Comparison of ENCODE assay signal across 28 cellular contexts in the genomic region with DNA sequence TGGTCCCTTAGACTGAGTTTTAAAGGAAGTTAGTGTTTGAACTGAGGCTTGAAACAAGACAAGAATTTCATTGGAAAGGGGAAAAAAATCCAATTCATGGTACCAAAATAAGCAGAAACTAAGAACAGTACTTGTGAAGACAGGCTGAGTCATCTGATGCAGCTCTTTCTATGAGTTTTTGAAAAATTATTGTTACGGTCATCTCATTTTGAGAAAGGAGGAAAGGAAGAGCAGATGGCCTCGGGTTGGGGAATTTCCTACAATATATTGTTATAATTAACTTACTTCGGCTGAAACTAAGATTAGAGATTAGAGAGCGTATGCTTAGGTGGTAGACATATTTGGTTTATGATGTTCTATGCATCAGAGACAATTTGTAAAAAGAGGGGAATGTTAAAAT.
DNase-seq lines count a peak whose midpoint lies in the region; ATAC-seq, FAIRE-seq and TF ChIP-seq lines count a peak whose summit lies in the region.
"Had no signal": no experiment of that assay in that cellular context is flagged by ENCODE, and none has a peak within 500 bp of the region (broad histone marks: within the 10 kb centered on the region; RNA-seq: fewer than 3 reads in every experiment).

No MANE protein-coding gene starts in this region.

- no peaks in the 10 kb centered on the region for H3K9me3 ChIP-seq in astrocyte (ENCODE audit: insufficient read depth, low read depth, low read length)
- H3K9me3 ChIP-seq in tibial artery = no peaks in the 10 kb centered on the region
- H3K9me3 ChIP-seq: Caco-2, SJCRH30 had no signal

- no peaks in the 10 kb centered on the region for H3K36me3 ChIP-seq in astrocyte (ENCODE audit: insufficient read depth, low read length)
- H3K36me3 ChIP-seq in brain microvascular endothelial cell (replicated peaks) = no peaks in the 10 kb centered on the region
- no peaks in the 10 kb centered on the region for H3K36me3 ChIP-seq in tibial artery
- H3K36me3 ChIP-seq: SJCRH30 had no signal

- peaks cover 12% of the 10 kb centered on the region for H3K4me1 Mint-ChIP-seq in astrocyte (ENCODE audit: low read depth, unreplicated experiment)
- H3K4me1 Mint-ChIP-seq in activated T-cell treated with anti-CD3 and anti-CD28 coated beads, Interleukin-2, amount 50 U/mL, for 72 hours (ENCODE audit: low read depth) = no peaks in the 10 kb centered on the region

- H3K9ac ChIP-seq in astrocyte (ENCODE audit: low read length) = no peak overlapping the region

- H3K27ac ChIP-seq in astrocyte (ENCODE audit: low read depth, low read length) = no peak overlapping the region
- H3K27ac ChIP-seq in brain microvascular endothelial cell = no peak overlapping the region
- H3K27ac ChIP-seq in tibial artery = no peak overlapping the region
- H3K27ac ChIP-seq: C4-2B, HL-60, SJCRH30 had no signal

- H3K4me3 ChIP-seq in astrocyte (ENCODE audit: insufficient read depth, low read depth, low read length) (no peak overlapping the region), brain microvascular endothelial cell (ENCODE audit: low read depth, low read length) (no peak overlapping the region), tibial artery (no peak overlapping the region)
- H3K4me3 ChIP-seq: K562, SJCRH30 had no signal

- TF ChIP-seq CTCF in GM13977 (IDR thresholded peaks at IDR 0.05; ENCODE audit: extremely low read depth, insufficient read depth, missing control alignments) = no peak
- no peak for TF ChIP-seq CTCF in astrocyte (IDR thresholded peaks at IDR 0.05; ENCODE audit: insufficient read depth, low read depth, low read length)
- TF ChIP-seq CTCF in brain microvascular endothelial cell (IDR thresholded peaks at IDR 0.05; ENCODE audit: low read depth, low read length, missing control alignments) = no peak
- TF ChIP-seq CTCF in tibial artery (IDR thresholded peaks at IDR 0.05) = no peak

- H2AFZ ChIP-seq in astrocyte (ENCODE audit: low read depth, low read length) = peak overlapping the region; percentile 3

- peaks cover 3% of the 10 kb centered on the region for H3K9me3 Mint-ChIP-seq in astrocyte (ENCODE audit: unreplicated experiment)
- H3K9me3 Mint-ChIP-seq in activated T-cell treated with anti-CD3 and anti-CD28 coated beads, Interleukin-2, amount 50 U/mL, for 72 hours = peaks cover 2 to 5% of the 10 kb centered on the region in 2 donors
- H3K9me3 Mint-ChIP-seq: CD8-positive, alpha-beta T cell had no signal

- no peak overlapping the region for H3K4me3 Mint-ChIP-seq in astrocyte (ENCODE audit: unreplicated experiment)
- H3K4me3 Mint-ChIP-seq in activated T-cell treated with anti-CD3 and anti-CD28 coated beads, Interleukin-2, amount 50 U/mL, for 72 hours = no peak overlapping the region
- H3K4me3 Mint-ChIP-seq: CD8-positive, alpha-beta T cell; T-helper 2 cell treated with Interferon-gamma antibody and Interleukin-4, amounts not matched to agents 5 μg/mL and 100 μg/mL, for 36 hours had no signal

- no peaks in the 10 kb centered on the region for H3K79me2 ChIP-seq in astrocyte (ENCODE audit: insufficient read depth, low read length)

- ATAC-seq in HG02588 (IDR thresholded peaks at IDR 0.05; ENCODE audit: unreplicated experiment) = peak; percentile 55
- peak; percentile 61 for ATAC-seq in HG03097 (IDR thresholded peaks at IDR 0.05; ENCODE audit: low FRiP score, unreplicated experiment)
- no peak for ATAC-seq in activated T-cell treated with anti-CD3 and anti-CD28 coated beads, Interleukin-2, amount 50 U/mL, for 72 hours (replicated peaks in 1 of 2)
- ATAC-seq: CD8-positive, alpha-beta T cell; K562; PC-3 had no signal

- in situ Hi-C loops in GM13977 (cut with MboI; ENCODE audit: low pct_unique_long_range_greater_than_20kb, low sequenced_read_pairs, unreplicated experiment) = no loop called here
- in situ Hi-C loops in brain microvascular endothelial cell (cut with HindIII; ENCODE audit: low pct_ligation_motif_present, low sequenced_read_pairs) = no loop called here

- no peak overlapping the region for H3K4me2 ChIP-seq in astrocyte (ENCODE audit: low read length)

- H3K36me3 Mint-ChIP-seq in astrocyte (ENCODE audit: low read depth, unreplicated experiment) = no peaks in the 10 kb centered on the region
- no peaks in the 10 kb centered on the region for H3K36me3 Mint-ChIP-seq in activated T-cell treated with anti-CD3 and anti-CD28 coated beads, Interleukin-2, amount 50 U/mL, for 72 hours (ENCODE audit: insufficient read depth in 2 of 2)
- H3K36me3 Mint-ChIP-seq: CD8-positive, alpha-beta T cell had no signal

- H3K27me3 ChIP-seq in astrocyte (ENCODE audit: insufficient read depth, low read length) (no peaks in the 10 kb centered on the region), brain microvascular endothelial cell (replicated peaks) (no peaks in the 10 kb centered on the region), tibial artery (no peaks in the 10 kb centered on the region)
- H3K27me3 ChIP-seq: SJCRH30 had no signal

- no peaks in the 10 kb centered on the region for H3K27me3 Mint-ChIP-seq in astrocyte (ENCODE audit: low read depth, unreplicated experiment)
- H3K27me3 Mint-ChIP-seq in activated T-cell treated with anti-CD3 and anti-CD28 coated beads, Interleukin-2, amount 50 U/mL, for 72 hours (ENCODE audit: low read depth) = no peaks in the 10 kb centered on the region

- no peaks in the 10 kb centered on the region for H4K20me1 ChIP-seq in astrocyte (ENCODE audit: insufficient read depth, low read length)

- peak; percentile 8 for DNase-seq in GM13977 (ENCODE audit: low spot score)
- DNase-seq in astrocyte (ENCODE audit: low read depth) = no peak
- DNase-seq in brain microvascular endothelial cell = no peak
- no peak for DNase-seq in activated T-cell treated with anti-CD3 and anti-CD28 coated beads, Interleukin-2, amount 50 U/mL, for 72 hours
- no peak for DNase-seq in NCI-H1694 (lab: John Stamatoyannopoulos, UW)
- DNase-seq in tibial artery = no peak
- DNase-seq: Caco-2; CD8-positive, alpha-beta T cell; GDM1; HCEC 1CT; Kasumi-1; MV-4-11; NCI-H1105; NCI-H146; NCI-H2029 treated with DMSO at 0.1 percent for 48 hours; NCI-H2227 treated with DMSO at 0.1 percent for 48 hours; NCI-H526 treated with DMSO at 0.1 percent for 48 hours; SJCRH30; T-helper 1 cell had no signal

- no peak for FAIRE-seq in astrocyte (lab: Jason Lieb, UNC)
- FAIRE-seq: GM18507, H1, K562 had no signal

- H3K4me1 ChIP-seq in astrocyte (ENCODE audit: insufficient read depth, low read length) = peaks cover 14% of the 10 kb centered on the region
- H3K4me1 ChIP-seq in tibial artery = no peaks in the 10 kb centered on the region
- H3K4me1 ChIP-seq: Caco-2, SJCRH30 had no signal

- no peak overlapping the region for H3K27ac Mint-ChIP-seq in astrocyte (ENCODE audit: unreplicated experiment)
- H3K27ac Mint-ChIP-seq in activated T-cell treated with anti-CD3 and anti-CD28 coated beads, Interleukin-2, amount 50 U/mL, for 72 hours = no peak overlapping the region
- H3K27ac Mint-ChIP-seq: CD8-positive, alpha-beta T cell; T-helper 2 cell treated with Interferon-gamma antibody and Interleukin-4, amounts not matched to agents 5 μg/mL and 100 μg/mL, for 36 hours had no signal

- intact Hi-C loops in tibial artery (cut with DNase I; ENCODE audit: low total_unique reads) = no loop called here

Comparison
In these comparisons a context has a peak if more than half of its experiments do, and no peak if none do; other contexts are left out.
1. ATAC-seq: peak in HG02588 (single experiment) and HG03097 (single experiment); none in activated T-cell treated with anti-CD3 and anti-CD28 coated beads, Interleukin-2, amount 50 U/mL, for 72 hours (0 of 2).